ENCODE assay signal across 8 cellular contexts in the genomic region with DNA sequence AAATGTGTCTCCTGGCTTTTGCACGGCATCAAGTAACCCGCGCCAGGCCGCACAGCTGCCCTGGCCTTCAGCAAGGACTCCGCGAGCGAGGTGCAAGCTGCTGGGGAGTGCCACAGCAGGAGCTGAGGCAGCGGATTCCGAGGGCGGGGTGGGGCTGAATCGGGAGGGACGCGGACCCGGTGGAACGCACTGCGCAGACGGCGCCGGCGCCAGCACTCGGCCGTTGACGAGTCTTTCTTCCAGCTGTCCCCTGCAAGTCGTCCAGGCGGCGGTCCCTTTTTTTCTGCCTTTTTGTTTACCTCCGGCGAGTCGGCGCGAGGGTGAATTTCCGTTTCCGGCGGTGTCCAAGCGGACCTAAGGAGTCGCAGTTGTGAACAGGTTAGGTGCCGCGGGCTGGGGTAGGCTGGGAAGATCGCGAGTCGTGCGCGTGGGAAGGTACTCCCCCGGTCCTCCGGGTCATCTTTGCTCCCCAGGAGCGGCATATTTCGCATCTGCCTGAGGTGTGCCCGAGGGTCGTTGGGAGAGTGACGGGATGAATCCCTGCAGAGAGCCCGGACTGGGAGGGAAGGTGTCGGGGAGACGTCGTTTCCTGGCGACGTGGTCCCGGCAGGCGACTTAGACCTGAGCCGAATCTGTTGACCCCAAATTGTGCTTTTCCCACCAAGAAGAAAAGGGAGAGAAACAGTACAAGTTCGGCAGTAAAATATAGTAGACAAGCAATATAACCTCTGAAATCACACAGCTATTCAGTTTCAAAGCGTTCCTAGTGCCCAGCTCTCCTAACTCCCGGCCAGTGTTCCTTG.
DNase-seq lines count a peak whose midpoint lies in the region; ATAC-seq, FAIRE-seq and TF ChIP-seq lines count a peak whose summit lies in the region.
"Not testable (repeated sequence)": the region's sequence is repeated elsewhere in the genome, so short reads cannot be mapped to it uniquely, and the experiment has no call there.

No MANE protein-coding gene starts in this region.

- TF ChIP-seq POLR2A in H54 (IDR thresholded peaks at IDR 0.05; ENCODE audit: low read depth, low read length), result peak; percentile 32; the same call in 1 of the 2 replicates
- TF ChIP-seq POLR2A in gastroesophageal sphincter (IDR thresholded peaks at IDR 0.05), result peak in 1 of 2 donors; percentile 10

- CTCF ChIA-PET in activated naive CD4-positive, alpha-beta T cell treated with anti-CD3 and anti-CD28 coated beads for 36 hours (lab: Charles Lee), result not testable (repeated sequence)

- not testable (repeated sequence) for TF ChIP-seq EP300 in gastroesophageal sphincter (IDR thresholded peaks at IDR 0.05)

- H3K36me3 ChIP-seq in DND-41 (ENCODE audit: insufficient read depth, low read length); SJSA1; gastroesophageal sphincter: not testable (repeated sequence)

- not testable (repeated sequence) for H3K27me3 Mint-ChIP-seq in activated naive CD4-positive, alpha-beta T cell treated with anti-CD3 and anti-CD28 coated beads for 36 hours (ENCODE audit: low read depth); nephron (ENCODE audit: low read depth)

- not testable (repeated sequence) for H3K9me3 Mint-ChIP-seq in activated naive CD4-positive, alpha-beta T cell treated with anti-CD3 and anti-CD28 coated beads for 36 hours; nephron

- not testable (repeated sequence) for H3K9me3 ChIP-seq in DND-41 (ENCODE audit: insufficient read depth, low read length, severe bottlenecking); SJSA1 (replicated peaks); gastroesophageal sphincter

- FAIRE-seq in H54 (lab: Jason Lieb, UNC), result not testable (repeated sequence)

- peak overlapping the region; percentile 30 for H3K27ac Mint-ChIP-seq in activated naive CD4-positive, alpha-beta T cell treated with anti-CD3 and anti-CD28 coated beads for 36 hours
- H3K27ac Mint-ChIP-seq in nephron, result peak overlapping the region; percentile 93 to 99 (median 95)

- H3K36me3 Mint-ChIP-seq in activated naive CD4-positive, alpha-beta T cell treated with anti-CD3 and anti-CD28 coated beads for 36 hours (ENCODE audit: low read depth); nephron (ENCODE audit: low read depth): not testable (repeated sequence)

- peak overlapping the region; percentile 96 for H3K4me3 Mint-ChIP-seq in activated naive CD4-positive, alpha-beta T cell treated with anti-CD3 and anti-CD28 coated beads for 36 hours
- H3K4me3 Mint-ChIP-seq in nephron, result peak overlapping the region; percentile 93 to 98 (median 93)

- not testable (repeated sequence) for H3K4me1 Mint-ChIP-seq in activated naive CD4-positive, alpha-beta T cell treated with anti-CD3 and anti-CD28 coated beads for 36 hours (ENCODE audit: low read depth); nephron

- ATAC-seq in DND-41 (ENCODE audit: insufficient read depth, low read depth), result peak; percentile 89
- peak; percentile 95 for ATAC-seq in gastroesophageal sphincter

- H3K4me1 ChIP-seq in DND-41 (ENCODE audit: insufficient read depth, low read length), result peaks cover 12% of the 10 kb centered on the region
- not testable (repeated sequence) for H3K4me1 ChIP-seq in SJSA1 (replicated peaks); gastroesophageal sphincter

- peak overlapping the region; percentile 87 for H2AFZ ChIP-seq in DND-41 (ENCODE audit: low read depth, low read length)

- H3K79me2 ChIP-seq in DND-41 (ENCODE audit: insufficient read depth, low read length), result not testable (repeated sequence)

- DNase-seq in DND-41, result peak; percentile 71
- DNase-seq in H54 (ENCODE audit: insufficient read length, low spot score), result peak; percentile 18
- peak; percentile 63 for DNase-seq in LoVo (ENCODE audit: low spot score)
- peak; percentile 94 to 95 for DNase-seq in SJSA1 (ENCODE audit: low read depth in 1 of 2, low spot score in 2 of 2)
- DNase-seq in activated naive CD4-positive, alpha-beta T cell treated with anti-CD3 and anti-CD28 coated beads for 36 hours, result peak; percentile 78
- peak; percentile 54 for DNase-seq in stimulated activated naive CD4-positive, alpha-beta T cell treated with Interleukin-2 at 50 U/mL for 16 hours (lab: John Stamatoyannopoulos, UW)

- not testable (repeated sequence) for H4K20me1 ChIP-seq in DND-41 (ENCODE audit: insufficient read depth, low read length)

- H3K27me3 ChIP-seq in DND-41 (ENCODE audit: insufficient read depth, low read length, poor library complexity); SJSA1 (replicated peaks); gastroesophageal sphincter: not testable (repeated sequence)

- H3K9ac ChIP-seq in DND-41 (ENCODE audit: low read depth, low read length), result peak overlapping the region; percentile 63

- H3K27ac ChIP-seq in DND-41 (ENCODE audit: low read length) (peak overlapping the region; percentile 63), SJSA1 (peak overlapping the region; percentile 73), gastroesophageal sphincter (peak overlapping the region; percentile 11 to 86 (median 81))

- 0 to 5% methylated on average over 2 to 3 of the region's 62 CpGs for WGBS in gastroesophageal sphincter (ENCODE audit: low coverage in 1 of 2), 2 donors

- H3K4me2 ChIP-seq in DND-41 (ENCODE audit: insufficient read depth, low read length), result peak overlapping the region; percentile 61

- intact Hi-C loops in activated naive CD4-positive, alpha-beta T cell treated with anti-CD3 and anti-CD28 coated beads for 36 hours (cut with micrococcal nuclease), result not testable (repeated sequence)

- not testable (repeated sequence) for TF ChIP-seq CTCF in DND-41 (IDR thresholded peaks at IDR 0.05; ENCODE audit: borderline replicate concordance, extremely low read depth, low read length, poor library complexity, severe bottlenecking); gastroesophageal sphincter (IDR thresholded peaks at IDR 0.05); nephron (IDR thresholded peaks at IDR 0.05; ENCODE audit: unreplicated experiment in 3 of 3)

- H3K4me3 ChIP-seq in DND-41 (ENCODE audit: low read depth in 1 of 2, low read length in 2 of 2) (peak overlapping the region; percentile 55 to 77; a peak in 3 of 4 replicates), SJSA1 (peak overlapping the region; percentile 53), gastroesophageal sphincter (peak overlapping the region; percentile 42 to 59)

Comparison
In these comparisons a context has a peak if more than half of its experiments do, and no peak if none do; other contexts are left out.
1. Peak in every context shown above with its lines: DNase-seq, ATAC-seq, H3K4me3 ChIP-seq and H3K27ac ChIP-seq.
2. DNase-seq: peak in every context shown above with its lines; median percentile 94 in SJSA1; 78 in activated naive CD4-positive, alpha-beta T cell treated with anti-CD3 and anti-CD28 coated beads for 36 hours; 71 in DND-41; 63 in LoVo; 54 in stimulated activated naive CD4-positive, alpha-beta T cell treated with Interleukin-2 at 50 U/mL for 16 hours; 18 in H54.